3 cellular contexts compared by ENCODE assay signal in genomic region chr20:5497556-5497955, GRCh38.
"Had no signal": no experiment of that assay in that cellular context is flagged by ENCODE, and none has a peak within 500 bp of the region (broad histone marks: within the 10 kb centered on the region; RNA-seq: fewer than 3 reads in every experiment).

No MANE protein-coding gene starts in this region.

- H3K4me3 ChIP-seq: GM12878 had no signal

- ATAC-seq: GM12878 had no signal

- DNase-seq: GDM1, GF-D8 had no signal
